Comparison of ENCODE assay signal across 1 cellular context in genomic region chr9:136685792-136686533, GRCh38.
TF ChIP-seq lines count a peak whose summit lies in the region.

No MANE protein-coding gene starts in this region.

TF ChIP-seq in A549, 52 proteins besides CTCF, POLR2A, EP300 and RAD21 (continued from another document):
- TF ChIP-seq, protein P1, sequence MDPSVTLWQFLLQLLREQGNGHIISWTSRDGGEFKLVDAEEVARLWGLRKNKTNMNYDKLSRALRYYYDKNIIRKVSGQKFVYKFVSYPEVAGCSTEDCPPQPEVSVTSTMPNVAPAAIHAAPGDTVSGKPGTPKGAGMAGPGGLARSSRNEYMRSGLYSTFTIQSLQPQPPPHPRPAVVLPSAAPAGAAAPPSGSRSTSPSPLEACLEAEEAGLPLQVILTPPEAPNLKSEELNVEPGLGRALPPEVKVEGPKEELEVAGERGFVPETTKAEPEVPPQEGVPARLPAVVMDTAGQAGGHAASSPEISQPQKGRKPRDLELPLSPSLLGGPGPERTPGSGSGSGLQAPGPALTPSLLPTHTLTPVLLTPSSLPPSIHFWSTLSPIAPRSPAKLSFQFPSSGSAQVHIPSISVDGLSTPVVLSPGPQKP (IDR thresholded peaks at IDR 0.05; ENCODE audit: low read depth, low read length): no peak
- TF ChIP-seq FOSB (CRISPR knock-in tag; IDR thresholded peaks at IDR 0.05): no peak
- no peak for TF ChIP-seq EHMT2 (IDR thresholded peaks at IDR 0.05; ENCODE audit: low read depth)
- no peak for TF ChIP-seq MYC (IDR thresholded peaks at IDR 0.05; ENCODE audit: borderline replicate concordance, low read length)
- TF ChIP-seq USF2 (IDR thresholded peaks at IDR 0.05): no peak
- TF ChIP-seq HOXA7 (CRISPR knock-in tag; IDR thresholded peaks at IDR 0.05): no peak
- TF ChIP-seq ZSCAN20 (CRISPR knock-in tag; IDR thresholded peaks at IDR 0.05): no peak
- no peak for TF ChIP-seq NFE2L2 (conservative IDR thresholded peaks at IDR 0.05; ENCODE audit: low read length)
- TF ChIP-seq SMC3 (IDR thresholded peaks at IDR 0.05): no peak
- no peak for TF ChIP-seq NPAS2 (CRISPR knock-in tag; IDR thresholded peaks at IDR 0.05; ENCODE audit: borderline replicate concordance)
- no peak for TF ChIP-seq HOXB13 (CRISPR knock-in tag; IDR thresholded peaks at IDR 0.05; ENCODE audit: low read depth)
- TF ChIP-seq PHF8 (IDR thresholded peaks at IDR 0.05; ENCODE audit: borderline replicate concordance, low read depth): no peak
- no peak for TF ChIP-seq POLR2AphosphoS2 (conservative IDR thresholded peaks at IDR 0.05; ENCODE audit: low read length)
TF ChIP-seq in A549: peak in this region for 0.
